Comparison of ENCODE assay signal across 8 cellular contexts in genomic region chr14:104680056-104680805, GRCh38. TPM values are rescaled to one million over a fixed set of nuclear protein-coding genes. Genes with fewer than 3 reads are reported as not detected.
DNase-seq lines count a peak whose midpoint lies in the region; ATAC-seq lines count a peak whose summit lies in the region.

No MANE protein-coding gene starts in this region.

- H3K9ac ChIP-seq in HUES6 (ENCODE audit: low read length), result peak overlapping the region; percentile 73

- CTCF ChIA-PET in activated naive CD4-positive, alpha-beta T cell treated with anti-CD3 and anti-CD28 coated beads for 36 hours (lab: Charles Lee), result no interaction called here

- H3K27me3 ChIP-seq in HUES6 (ENCODE audit: control insufficient read depth, insufficient read depth, low read length), result no peaks in the 10 kb centered on the region

- H3K4me1 Mint-ChIP-seq in activated naive CD4-positive, alpha-beta T cell treated with anti-CD3 and anti-CD28 coated beads for 36 hours (ENCODE audit: low read depth), result peaks cover 10% of the 10 kb centered on the region

- H3K9me3 Mint-ChIP-seq in activated naive CD4-positive, alpha-beta T cell treated with anti-CD3 and anti-CD28 coated beads for 36 hours, result no peaks in the 10 kb centered on the region

- peaks cover 66% of the 10 kb centered on the region for H3K4me1 ChIP-seq in HUES6 (ENCODE audit: control insufficient read depth, insufficient read depth, low read length)

- H3K4me3 Mint-ChIP-seq in activated naive CD4-positive, alpha-beta T cell treated with anti-CD3 and anti-CD28 coated beads for 36 hours, result no peak overlapping the region

- no peak overlapping the region; the same call in 1 of the 2 replicates for H3K4me3 ChIP-seq in HUES6 (ENCODE audit: low read depth, low read length)

- no peak for ATAC-seq in GM18909 (IDR thresholded peaks at IDR 0.05; ENCODE audit: poor library complexity, unreplicated experiment)

- intact Hi-C loops in activated naive CD4-positive, alpha-beta T cell treated with anti-CD3 and anti-CD28 coated beads for 36 hours (cut with micrococcal nuclease), result no loop called here

- DNase-seq in astrocyte of the hippocampus (ENCODE audit: low read depth, low spot score) (peak; percentile 92), kidney glomerular epithelial cell (lab: John Stamatoyannopoulos, UW) (peak; percentile 48), SHP77 treated with DMSO at 0.1 percent for 48 hours (lab: John Stamatoyannopoulos, UW) (no peak), DMS153 treated with DMSO at 0.1 percent for 48 hours (lab: John Stamatoyannopoulos, UW; ENCODE audit: unreplicated experiment) (no peak)
- DNase-seq in activated naive CD4-positive, alpha-beta T cell treated with anti-CD3 and anti-CD28 coated beads for 36 hours, result no peak

- no peaks in the 10 kb centered on the region for H3K27me3 Mint-ChIP-seq in activated naive CD4-positive, alpha-beta T cell treated with anti-CD3 and anti-CD28 coated beads for 36 hours (ENCODE audit: low read depth)

- H3K36me3 Mint-ChIP-seq in activated naive CD4-positive, alpha-beta T cell treated with anti-CD3 and anti-CD28 coated beads for 36 hours (ENCODE audit: low read depth), result no peaks in the 10 kb centered on the region

- no peaks in the 10 kb centered on the region for H3K9me3 ChIP-seq in HUES6 (ENCODE audit: control insufficient read depth, insufficient read depth, low read depth, low read length)

- peak overlapping the region; percentile 86; the same call in 1 of the 2 replicates for H3K27ac ChIP-seq in HUES6 (ENCODE audit: low read depth, low read length)
- peak overlapping the region; percentile 96 for H3K27ac ChIP-seq in temporal lobe (ENCODE audit: low read depth, low read length)

- H3K27ac Mint-ChIP-seq in activated naive CD4-positive, alpha-beta T cell treated with anti-CD3 and anti-CD28 coated beads for 36 hours, result no peak overlapping the region

- no peaks in the 10 kb centered on the region for H3K36me3 ChIP-seq in HUES6 (ENCODE audit: control insufficient read depth, insufficient read depth, low read length)

RNA-seq across cellular contexts. Expression of gene INF2, which starts 9.2 kb away (rescaled TPM):
- 15.0 TPM for total RNA-seq in temporal lobe
- 10 to 100 TPM; 50.7 to 50.9 TPM for total RNA-seq in activated naive CD4-positive, alpha-beta T cell treated with anti-CD3 and anti-CD28 coated beads for 36 hours

RNA-seq across cellular contexts. Expression of gene ADSS1, which starts 43.8 kb away (rescaled TPM):
- total RNA-seq in temporal lobe, result 2.0 TPM
- total RNA-seq in activated naive CD4-positive, alpha-beta T cell treated with anti-CD3 and anti-CD28 coated beads for 36 hours, result 1 to 10 TPM; 5.1 to 5.5 TPM

Comparison
In these comparisons a context has a peak if more than half of its experiments do, and no peak if none do; other contexts are left out.
1. DNase-seq: peak in astrocyte of the hippocampus (single experiment) and kidney glomerular epithelial cell (single experiment); none in activated naive CD4-positive, alpha-beta T cell treated with anti-CD3 and anti-CD28 coated beads for 36 hours (single experiment), SHP77 treated with DMSO at 0.1 percent for 48 hours (single experiment) and DMS153 treated with DMSO at 0.1 percent for 48 hours (single experiment).